In the genomic region with DNA sequence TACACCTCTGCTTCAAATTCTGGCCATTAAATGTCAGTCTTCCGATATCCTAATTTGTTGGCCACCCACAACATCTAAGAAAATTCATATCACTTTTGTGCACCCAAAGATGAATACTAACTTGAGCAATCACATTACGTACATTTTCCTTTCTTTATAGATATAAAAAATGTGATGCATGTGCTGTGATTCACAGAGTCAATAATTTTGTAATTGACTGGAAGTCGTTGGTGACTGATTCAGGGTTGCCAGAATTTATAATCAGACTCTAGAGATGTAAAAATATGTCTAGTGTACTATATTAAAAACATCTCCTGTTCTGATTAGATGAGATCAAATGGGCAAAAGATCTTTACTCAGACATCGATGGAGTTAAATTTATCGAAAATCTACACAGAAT, we compare ENCODE assay signal across 2 cellular contexts.
TF ChIP-seq lines count a peak whose summit lies in the region.

No MANE protein-coding gene starts in this region.

TF ChIP-seq in IMR-90, 13 proteins besides CTCF, POLR2A, EP300 and RAD21:
- TF ChIP-seq SMC3 (IDR thresholded peaks at IDR 0.05; ENCODE audit: low read depth, low read length) (no peak), CHD1 (IDR thresholded peaks at IDR 0.05; ENCODE audit: low read depth, low read length) (no peak), NFE2L2 (IDR thresholded peaks at IDR 0.05; ENCODE audit: low read depth, low read length) (no peak), RCOR1 (IDR thresholded peaks at IDR 0.05; ENCODE audit: insufficient replicate concordance, low read length) (no peak), MXI1 (IDR thresholded peaks at IDR 0.05; ENCODE audit: borderline replicate concordance, low read depth, low read length) (no peak), CEBPB (IDR thresholded peaks at IDR 0.05; ENCODE audit: low read depth, low read length) (no peak), MAZ (IDR thresholded peaks at IDR 0.05; ENCODE audit: borderline replicate concordance, low read depth, low read length) (no peak), FOS (IDR thresholded peaks at IDR 0.05; ENCODE audit: low read depth, low read length) (no peak), MAFK (IDR thresholded peaks at IDR 0.05; ENCODE audit: low read depth, low read length) (no peak), RFX5 (IDR thresholded peaks at IDR 0.05; ENCODE audit: low read depth, low read length) (no peak), BHLHE40 (IDR thresholded peaks at IDR 0.05; ENCODE audit: low read depth, low read length) (no peak)
- TF ChIP-seq, protein P1, sequence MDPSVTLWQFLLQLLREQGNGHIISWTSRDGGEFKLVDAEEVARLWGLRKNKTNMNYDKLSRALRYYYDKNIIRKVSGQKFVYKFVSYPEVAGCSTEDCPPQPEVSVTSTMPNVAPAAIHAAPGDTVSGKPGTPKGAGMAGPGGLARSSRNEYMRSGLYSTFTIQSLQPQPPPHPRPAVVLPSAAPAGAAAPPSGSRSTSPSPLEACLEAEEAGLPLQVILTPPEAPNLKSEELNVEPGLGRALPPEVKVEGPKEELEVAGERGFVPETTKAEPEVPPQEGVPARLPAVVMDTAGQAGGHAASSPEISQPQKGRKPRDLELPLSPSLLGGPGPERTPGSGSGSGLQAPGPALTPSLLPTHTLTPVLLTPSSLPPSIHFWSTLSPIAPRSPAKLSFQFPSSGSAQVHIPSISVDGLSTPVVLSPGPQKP (IDR thresholded peaks at IDR 0.05; ENCODE audit: borderline replicate concordance, low read depth, low read length), result no peak
- TF ChIP-seq, protein P2, sequence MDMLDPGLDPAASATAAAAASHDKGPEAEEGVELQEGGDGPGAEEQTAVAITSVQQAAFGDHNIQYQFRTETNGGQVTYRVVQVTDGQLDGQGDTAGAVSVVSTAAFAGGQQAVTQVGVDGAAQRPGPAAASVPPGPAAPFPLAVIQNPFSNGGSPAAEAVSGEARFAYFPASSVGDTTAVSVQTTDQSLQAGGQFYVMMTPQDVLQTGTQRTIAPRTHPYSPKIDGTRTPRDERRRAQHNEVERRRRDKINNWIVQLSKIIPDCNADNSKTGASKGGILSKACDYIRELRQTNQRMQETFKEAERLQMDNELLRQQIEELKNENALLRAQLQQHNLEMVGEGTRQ (IDR thresholded peaks at IDR 0.05; ENCODE audit: low read depth, low read length), result no peak
TF ChIP-seq in IMR-90: peak in this region for 0.

TF ChIP-seq in endothelial cell of umbilical vein, 7 proteins besides CTCF, POLR2A, EP300 and RAD21:
- TF ChIP-seq JUN (IDR thresholded peaks at IDR 0.05; ENCODE audit: borderline replicate concordance, insufficient read depth, insufficient read length, low read depth) (no peak), GATA2 (IDR thresholded peaks at IDR 0.05; ENCODE audit: insufficient read depth, insufficient read length, low read depth, low read length) (no peak), POLR2AphosphoS5 (IDR thresholded peaks at IDR 0.05; ENCODE audit: insufficient read depth, low read depth, low read length) (no peak), FOS (IDR thresholded peaks at IDR 0.05; ENCODE audit: borderline replicate concordance, insufficient read depth, low read length) (no peak), MYC (IDR thresholded peaks at IDR 0.05; ENCODE audit: low read depth, low read length) (no peak), EZH2 (IDR thresholded peaks at IDR 0.05; ENCODE audit: borderline replicate concordance, low read depth, low read length, severe bottlenecking) (no peak)
- TF ChIP-seq, protein P3, sequence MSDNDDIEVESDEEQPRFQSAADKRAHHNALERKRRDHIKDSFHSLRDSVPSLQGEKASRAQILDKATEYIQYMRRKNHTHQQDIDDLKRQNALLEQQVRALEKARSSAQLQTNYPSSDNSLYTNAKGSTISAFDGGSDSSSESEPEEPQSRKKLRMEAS (IDR thresholded peaks at IDR 0.05; ENCODE audit: insufficient read depth, insufficient read length), result no peak
